Comparison of ENCODE assay signal across 8 cellular contexts in genomic region chr17:68248199-68248825, GRCh38. TPM values are rescaled to one million over a fixed set of nuclear protein-coding genes. Genes with fewer than 3 reads are reported as not detected.
DNase-seq lines count a peak whose midpoint lies in the region; ATAC-seq and TF ChIP-seq lines count a peak whose summit lies in the region.

No MANE protein-coding gene starts in this region.

- TF ChIP-seq CTCF in Panc1 (IDR thresholded peaks at IDR 0.05) (no peak), tibial nerve (IDR thresholded peaks at IDR 0.05) (no peak)

- H2BK12ac ChIP-seq in mesenchymal stem cell (ENCODE audit: low read length in 2 of 2), result no peak overlapping the region

- H4K91ac ChIP-seq in mesenchymal stem cell (ENCODE audit: low read length), result peak overlapping the region; percentile 84

- peak overlapping the region in 1 of 2 experiments; percentile 79 for H3K14ac ChIP-seq in mesenchymal stem cell (ENCODE audit: low read length in 2 of 2)

- H3K9me3 ChIP-seq in Panc1 (ENCODE audit: control insufficient read depth, insufficient read depth, low read depth, low read length) (no peaks in the 10 kb centered on the region), mesenchymal stem cell (ENCODE audit: control insufficient read depth, low read length) (no peaks in the 10 kb centered on the region), tibial nerve (no peaks in the 10 kb centered on the region)

- H3K4me3 ChIP-seq in Panc1 (ENCODE audit: low read depth in 2 of 2, low read length in 2 of 2) (peak overlapping the region; percentile 57 to 80), mesenchymal stem cell (ENCODE audit: insufficient read depth in 1 of 2, low read depth in 1 of 2, low read length in 2 of 2) (peak overlapping the region; percentile 81 to 90), tibial nerve (peak overlapping the region; percentile 68 to 96 (median 84))

- in situ Hi-C loops in Panc1 (cut with HindIII; ENCODE audit: low pct_unique_long_range_greater_than_20kb, low sequenced_read_pairs), result no loop called here

- TF ChIP-seq EP300 in tibial nerve (IDR thresholded peaks at IDR 0.05), result no peak

- peak overlapping the region; percentile 85 to 89 for H3K4ac ChIP-seq in mesenchymal stem cell (ENCODE audit: low read depth in 1 of 2, low read length in 2 of 2)

- 22% methylated on average over 9 of the region's 19 CpGs for WGBS in mesenchymal stem cell
- WGBS in tibial nerve, 2 donors, result 1 to 3% methylated on average over 4 to 15 of the region's 19 CpGs

- H3K36me3 ChIP-seq in Panc1 (ENCODE audit: control insufficient read depth, insufficient read depth, low read length), result peaks cover 5% of the 10 kb centered on the region
- H3K36me3 ChIP-seq in mesenchymal stem cell (ENCODE audit: control insufficient read depth in 1 of 2, insufficient read depth in 2 of 2, low read depth in 1 of 2, low read length in 2 of 2), result peaks cover 3 to 37% of the 10 kb centered on the region in 2 experiments
- peaks cover 0 to 29% (median 0%) of the 10 kb centered on the region in 3 donors for H3K36me3 ChIP-seq in tibial nerve

- H3K4me1 ChIP-seq in Panc1 (ENCODE audit: control insufficient read depth, insufficient read depth, low read length), result peaks cover 3% of the 10 kb centered on the region; the same call in 1 of the 2 replicates
- peaks cover 6% of the 10 kb centered on the region for H3K4me1 ChIP-seq in mesenchymal stem cell (ENCODE audit: control insufficient read depth, insufficient read depth, low read depth, low read length)
- peaks cover 0 to 20% (median 6%) of the 10 kb centered on the region in 4 donors for H3K4me1 ChIP-seq in tibial nerve

- DNase-seq in AG08396 (ENCODE audit: low spot score), result peak; percentile 78
- DNase-seq in Panc1 (ENCODE audit: low read depth, low spot score), result no peak
- DNase-seq in dermis blood vessel endothelial cell, result peak; percentile 49
- peak; percentile 83 for DNase-seq in mesenchymal stem cell
- DNase-seq in tibial nerve (ENCODE audit: low spot score in 2 of 2), result peak; percentile 41 to 56
- DNase-seq in NOMO-1 treated with dmso at 0.1 percent for 144 hours (lab: John Stamatoyannopoulos, UW; ENCODE audit: unreplicated experiment), result no peak

- TF ChIP-seq POLR2A in tibial nerve (IDR thresholded peaks at IDR 0.05), result no peak

- peak overlapping the region; percentile 11 for H2AK5ac ChIP-seq in mesenchymal stem cell (ENCODE audit: low read length, severe bottlenecking)

- H3K27ac ChIP-seq in Panc1 (ENCODE audit: low read length), result peak overlapping the region; percentile 83
- peak overlapping the region; percentile 55 for H3K27ac ChIP-seq in mesenchymal stem cell (ENCODE audit: low read length, poor library complexity, severe bottlenecking)
- H3K27ac ChIP-seq in tibial nerve, result peak overlapping the region; percentile 94 to 98 (median 97)

- H2BK120ac ChIP-seq in mesenchymal stem cell (ENCODE audit: low read depth, low read length), result peak overlapping the region; percentile 71

- H3K23ac ChIP-seq in mesenchymal stem cell (ENCODE audit: low read length in 2 of 2), result peak overlapping the region in 1 of 2 experiments; percentile 74

- BruUV-seq in Panc1 (replicated peaks; lab: Mats Ljungman, UMichigan), result TSS peak; percentile 90

- peak overlapping the region; percentile 99 for H4K8ac ChIP-seq in mesenchymal stem cell (ENCODE audit: low read length)

- peaks cover 11% of the 10 kb centered on the region for H3K79me1 ChIP-seq in mesenchymal stem cell (replicated peaks; ENCODE audit: low read length, poor library complexity, severe bottlenecking)

- peak overlapping the region; percentile 54 for H2AFZ ChIP-seq in mesenchymal stem cell (ENCODE audit: low read depth, low read length)

- POLR2A ChIA-PET in Panc1 (lab: Charles Lee), result no interaction called here

- no peaks in the 10 kb centered on the region for H3K27me3 ChIP-seq in Panc1 (ENCODE audit: control insufficient read depth, insufficient read depth, low read length)
- H3K27me3 ChIP-seq in mesenchymal stem cell (ENCODE audit: control insufficient read depth in 1 of 2, insufficient read depth in 1 of 2, low read length in 2 of 2), result no peaks in the 10 kb centered on the region
- H3K27me3 ChIP-seq in tibial nerve, result no peaks in the 10 kb centered on the region

- intact Hi-C loops in Panc1 (cut with micrococcal nuclease; ENCODE audit: unreplicated experiment), result no loop called here

- peak overlapping the region; percentile 94 to 95 for H3K18ac ChIP-seq in mesenchymal stem cell (ENCODE audit: low read depth in 1 of 2, low read length in 2 of 2)

- ATAC-seq in GM18502 (IDR thresholded peaks at IDR 0.05; ENCODE audit: poor library complexity, unreplicated experiment) (peak; percentile 25), HG03064 (IDR thresholded peaks at IDR 0.05; ENCODE audit: low read depth, unreplicated experiment) (peak; percentile 34), Panc1 (peak; percentile 70; the same call in 1 of the 2 replicates)

- no peak overlapping the region for H2BK5ac ChIP-seq in mesenchymal stem cell (ENCODE audit: low read depth, low read length, poor library complexity, severe bottlenecking)

- H3K4me2 ChIP-seq in mesenchymal stem cell (ENCODE audit: low read length, poor library complexity, severe bottlenecking), result peak overlapping the region; percentile 87

- H3K9ac ChIP-seq in mesenchymal stem cell (ENCODE audit: low read length), result peak overlapping the region; percentile 97

- H2BK15ac ChIP-seq in mesenchymal stem cell (ENCODE audit: low read depth, poor library complexity, severe bottlenecking), result peak overlapping the region; percentile 74

- CTCF ChIA-PET in Panc1 (lab: Charles Lee), result no interaction called here

RNA-seq across cellular contexts. Expression of gene AMZ2, which starts 0.5 kb away (rescaled TPM):
- total RNA-seq in Panc1 (2021; ENCODE audit: unreplicated experiment) (59.6 TPM), dermis blood vessel endothelial cell (41.8 and 43.9 TPM in 2 replicates), tibial nerve (10 to 100 TPM; 27.6 to 38.2 (median 31.7) TPM)
- 40.2 TPM for polyA plus RNA-seq in Panc1 (2012; ENCODE audit: insufficient read length)
- polyA plus RNA-seq in mesenchymal stem cell (2013, experiment 1 of 2), result 106 TPM
- 97.9 TPM for polyA plus RNA-seq in mesenchymal stem cell (2013, experiment 2 of 2)

RNA-seq across cellular contexts. Expression of gene SLC16A6, which starts 42.6 kb away (rescaled TPM):
- total RNA-seq in Panc1 (2021; ENCODE audit: unreplicated experiment) (0.26 TPM), dermis blood vessel endothelial cell (1.5 TPM in 2 replicates), tibial nerve (under 1 TPM in 2 of 4 donors, not detected in 2; 0.20 to 0.90 TPM)
- polyA plus RNA-seq in Panc1 (2012; ENCODE audit: insufficient read length), result not detected
- 48.0 TPM for polyA plus RNA-seq in mesenchymal stem cell (2013, experiment 1 of 2)
- 49.8 TPM for polyA plus RNA-seq in mesenchymal stem cell (2013, experiment 2 of 2)

RNA-seq across cellular contexts. Expression of gene ARSG, which starts 43.0 kb away (rescaled TPM):
- total RNA-seq in Panc1 (2021; ENCODE audit: unreplicated experiment) (2.3 TPM), dermis blood vessel endothelial cell (3.7 and 5.1 TPM in 2 replicates), tibial nerve (10 to 100 TPM in 1 of 4 donors, 1 to 10 TPM in 3; 2.1 to 11.4 (median 4.1) TPM)
- polyA plus RNA-seq in Panc1 (2012; ENCODE audit: insufficient read length), result 1.4 TPM
- 4.5 TPM for polyA plus RNA-seq in mesenchymal stem cell (2013, experiment 1 of 2)
- polyA plus RNA-seq in mesenchymal stem cell (2013, experiment 2 of 2), result 4.7 TPM

Comparison
In these comparisons a context has a peak if more than half of its experiments do, and no peak if none do; other contexts are left out.
1. DNase-seq: peak in AG08396 (single experiment), dermis blood vessel endothelial cell (single experiment), mesenchymal stem cell (single experiment) and tibial nerve (2 of 2); none in Panc1 (single experiment) and NOMO-1 treated with dmso at 0.1 percent for 144 hours (single experiment).
2. Peak in every context shown above with its lines, with median percentiles within 50 percentile points of each other: ATAC-seq, H3K27ac ChIP-seq and H3K4me3 ChIP-seq.